ENCODE assay signal across 22 cellular contexts in genomic region chr11:45318516-45318915, GRCh38. TPM values are rescaled to one million over a fixed set of nuclear protein-coding genes. Genes with fewer than 3 reads are reported as not detected.
DNase-seq lines count a peak whose midpoint lies in the region; TF ChIP-seq lines count a peak whose summit lies in the region.
"Had no signal": no experiment of that assay in that cellular context is flagged by ENCODE, and none has a peak within 500 bp of the region (broad histone marks: within the 10 kb centered on the region; RNA-seq: fewer than 3 reads in every experiment).

No MANE protein-coding gene starts in this region.

- peak; percentile 13 for DNase-seq in activated CD8-positive, alpha-beta memory T cell treated with anti-CD3 and anti-CD28 coated beads for 24 hours
- no peak for DNase-seq in activated CD8-positive, alpha-beta memory T cell treated with anti-CD3 and anti-CD28 coated beads, Interleukin-2, amount 50 U/mL, for 48 hours
- DNase-seq in coronary artery (ENCODE audit: low spot score): peak; percentile 40
- peak; percentile 59 for DNase-seq in osteocyte (ENCODE audit: extremely low spot score, unreplicated experiment)
- DNase-seq in endothelial cell (ENCODE audit: low spot score): no peak
- no peak for DNase-seq in medulla oblongata (ENCODE audit: extremely low spot score)
- DNase-seq: 8988T; ACHN; AML-193; BE2C; CD4-positive, alpha-beta T cell; CD8-positive, alpha-beta memory T cell; DMS 273 treated with DMSO at 0.1 percent for 48 hours; DMS79; EL; GDM1; H9 had no signal

- no peak for TF ChIP-seq CTCF in coronary artery (IDR thresholded peaks at IDR 0.05)
- TF ChIP-seq CTCF in osteocyte (IDR thresholded peaks at IDR 0.05): no peak
- TF ChIP-seq CTCF in endothelial cell (IDR thresholded peaks at IDR 0.05; ENCODE audit: unreplicated experiment): no peak

- no peak overlapping the region for H3K4me3 Mint-ChIP-seq in osteocyte (ENCODE audit: unreplicated experiment)
- H3K4me3 Mint-ChIP-seq in endothelial cell (ENCODE audit: unreplicated experiment): no peak overlapping the region
- H3K4me3 Mint-ChIP-seq: CD14-positive monocyte; CD4-positive, alpha-beta T cell; CD8-positive, alpha-beta memory T cell; GM23338; H9 had no signal

- no peak overlapping the region for H3K4me3 ChIP-seq in coronary artery
- H3K4me3 ChIP-seq: A549; BLaER1 treated with 17β-estradiol and CSF1 and Interleukin-3, amounts not matched to agents 10 nM and 100 nM; GM12878; GM23338 had no signal

- H3K27me3 Mint-ChIP-seq in osteocyte (ENCODE audit: unreplicated experiment) (peaks cover 74% of the 10 kb centered on the region), endothelial cell (ENCODE audit: unreplicated experiment) (peaks cover 3% of the 10 kb centered on the region)

- H3K27ac Mint-ChIP-seq in osteocyte (ENCODE audit: unreplicated experiment) (no peak overlapping the region), endothelial cell (ENCODE audit: unreplicated experiment) (no peak overlapping the region)
- H3K27ac Mint-ChIP-seq: CD14-positive monocyte; CD4-positive, alpha-beta T cell; CD8-positive, alpha-beta memory T cell; GM23338; H9 had no signal

- H3K9me3 Mint-ChIP-seq in osteocyte (ENCODE audit: unreplicated experiment): no peaks in the 10 kb centered on the region
- no peaks in the 10 kb centered on the region for H3K9me3 Mint-ChIP-seq in endothelial cell (ENCODE audit: unreplicated experiment)
- H3K9me3 Mint-ChIP-seq: CD4-positive, alpha-beta T cell; CD8-positive, alpha-beta memory T cell; GM23338; H9 had no signal

- H3K4me1 Mint-ChIP-seq in osteocyte (ENCODE audit: unreplicated experiment): no peaks in the 10 kb centered on the region
- H3K4me1 Mint-ChIP-seq in endothelial cell (ENCODE audit: unreplicated experiment): no peaks in the 10 kb centered on the region
- H3K4me1 Mint-ChIP-seq: CD14-positive monocyte; CD8-positive, alpha-beta memory T cell; GM23338; H9 had no signal

- no peak overlapping the region for H3K27ac ChIP-seq in coronary artery
- H3K27ac ChIP-seq: A549; BLaER1 treated with 17β-estradiol and CSF1 and Interleukin-3, amounts not matched to agents 10 nM and 100 nM had no signal

- H3K36me3 Mint-ChIP-seq in osteocyte (ENCODE audit: unreplicated experiment): no peaks in the 10 kb centered on the region
- H3K36me3 Mint-ChIP-seq in endothelial cell (ENCODE audit: low read depth, unreplicated experiment): no peaks in the 10 kb centered on the region
- H3K36me3 Mint-ChIP-seq: CD14-positive monocyte; CD8-positive, alpha-beta memory T cell had no signal

RNA-seq across cellular contexts. Expression of gene SYT13, which starts 32.4 kb away (rescaled TPM):
- total RNA-seq in osteocyte (0.13 TPM in 1 of 2 replicates, not detected in the other), endothelial cell (ENCODE audit: unreplicated experiment) (1.4 TPM)
- total RNA-seq: CD4-positive, alpha-beta T cell; CD8-positive, alpha-beta memory T cell; GM12878 had no signal

Comparison
In these comparisons a context has a peak if more than half of its experiments do, and no peak if none do; other contexts are left out.
1. DNase-seq: peak in activated CD8-positive, alpha-beta memory T cell treated with anti-CD3 and anti-CD28 coated beads for 24 hours (single experiment), coronary artery (single experiment) and osteocyte (single experiment); none in activated CD8-positive, alpha-beta memory T cell treated with anti-CD3 and anti-CD28 coated beads, Interleukin-2, amount 50 U/mL, for 48 hours (single experiment), endothelial cell (single experiment) and medulla oblongata (single experiment).